ENCODE assay signal across 8 cellular contexts in the genomic region with DNA sequence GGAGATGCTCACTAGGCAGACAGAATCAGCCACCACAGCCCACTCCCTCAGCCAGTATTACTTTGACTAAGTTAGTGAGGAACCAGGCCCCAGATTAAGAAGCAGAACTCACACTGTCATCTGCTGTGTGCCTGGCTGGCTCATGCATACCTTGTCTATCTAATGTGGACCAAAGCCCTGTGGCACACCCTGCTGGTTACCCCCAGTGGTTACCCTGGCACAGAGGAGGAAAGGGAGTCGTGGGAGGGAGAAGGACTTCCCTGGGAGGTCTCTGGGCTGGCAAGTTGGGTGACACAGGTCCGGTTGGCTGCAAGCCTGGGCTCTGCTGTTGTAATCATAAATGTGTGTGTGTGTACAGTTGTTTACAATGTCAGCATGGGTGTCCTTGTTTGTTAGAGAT. TPM values are rescaled to one million over a fixed set of nuclear protein-coding genes. Genes with fewer than 3 reads are reported as not detected.
DNase-seq lines count a peak whose midpoint lies in the region; ATAC-seq and TF ChIP-seq lines count a peak whose summit lies in the region.

No MANE protein-coding gene starts in this region.

- intact Hi-C loops in ascending aorta (cut with DNase I): no loop called here

- TF ChIP-seq CTCF in AG09309 (IDR thresholded peaks at IDR 0.05; ENCODE audit: control insufficient read depth, insufficient read depth, low read depth, low read length, missing control alignments) (peak; percentile 37), ascending aorta (IDR thresholded peaks at IDR 0.05) (peak in 1 of 3 experiments; percentile 17)

- no peaks in the 10 kb centered on the region for H3K36me3 ChIP-seq in ascending aorta

- no peaks in the 10 kb centered on the region for H3K4me1 ChIP-seq in ascending aorta

- H3K4me3 ChIP-seq in AG09309 (ENCODE audit: control insufficient read depth, low read depth, low read length) (no peak overlapping the region), ascending aorta (no peak overlapping the region)

- peak; percentile 56 for ATAC-seq in GM21360 (IDR thresholded peaks at IDR 0.05; ENCODE audit: unreplicated experiment)

- no peak for DNase-seq in AG09309 (ENCODE audit: low read depth)
- DNase-seq in MV-4-11 (lab: John Stamatoyannopoulos, UW): peak; percentile 82
- DNase-seq in activated T-helper 1 cell treated with Interleukin-2 at 50 U/mL for 16 hours (ENCODE audit: low read depth): peak; percentile 20
- peak; percentile 24 for DNase-seq in iris pigment epithelial cell (ENCODE audit: low read depth)
- DNase-seq in GOT3 (lab: John Stamatoyannopoulos, UW): no peak
- DNase-seq in ascending aorta (ENCODE audit: low spot score in 2 of 2): no peak
- no peak for DNase-seq in HuH-7 (ENCODE audit: low spot score)

- H3K9me3 ChIP-seq in ascending aorta: no peaks in the 10 kb centered on the region

- H3K27ac ChIP-seq in ascending aorta: no peak overlapping the region

- no peaks in the 10 kb centered on the region for H3K27me3 ChIP-seq in ascending aorta

RNA-seq across cellular contexts. Expression of a gene that starts 7.5 kb away (rescaled TPM):
- not detected for total RNA-seq in ascending aorta

Comparison
In these comparisons a context has a peak if more than half of its experiments do, and no peak if none do; other contexts are left out.
1. DNase-seq: peak in MV-4-11 (single experiment), activated T-helper 1 cell treated with Interleukin-2 at 50 U/mL for 16 hours (single experiment) and iris pigment epithelial cell (single experiment); none in AG09309 (single experiment), GOT3 (single experiment), ascending aorta (0 of 2) and HuH-7 (single experiment).